25 cellular contexts compared by ENCODE assay signal in genomic region chr21:34625194-34625593, GRCh38. TPM values are rescaled to one million over a fixed set of nuclear protein-coding genes. Genes with fewer than 3 reads are reported as not detected.
"Had no signal": no experiment of that assay in that cellular context is flagged by ENCODE, and none has a peak within 500 bp of the region (broad histone marks: within the 10 kb centered on the region; RNA-seq: fewer than 3 reads in every experiment).

No MANE protein-coding gene starts in this region.

- H3K27ac Mint-ChIP-seq: activated CD4-positive, alpha-beta memory T cell treated with anti-CD3 and anti-CD28 coated beads, Interleukin-2, amount 10 ng/mL, durations not matched to agents 7 days and 5 days; activated CD4-positive, alpha-beta T cell treated with anti-CD3 and anti-CD28 coated beads, Interleukin-2, amount 10 ng/mL, durations not matched to agents 7 days and 5 days; activated naive CD4-positive, alpha-beta T cell treated with anti-CD3 and anti-CD28 coated beads, Interleukin-2, amount 50 U/mL, for 72 hours; endodermal cell; memory B cell; naive thymus-derived CD8-positive, alpha-beta T cell had no signal

- DNase-seq: activated CD4-positive, alpha-beta memory T cell treated with anti-CD3 and anti-CD28 coated beads, Interleukin-2, amount 10 ng/mL, durations not matched to agents 7 days and 5 days; activated CD4-positive, alpha-beta T cell treated with anti-CD3 and anti-CD28 coated beads, Interleukin-2, amount 10 ng/mL, durations not matched to agents 7 days and 5 days; activated CD4-positive, CD25-positive, alpha-beta regulatory T cell treated with anti-CD3 and anti-CD28 coated beads, Interleukin-2, amount 50 U/mL, for 72 hours; activated naive CD4-positive, alpha-beta T cell; activated T-cell treated with anti-CD3 and anti-CD28 coated beads, Interleukin-2, amount 50 U/mL, for 48 hours; endodermal cell; foreskin fibroblast; head of caudate nucleus; kidney glomerular epithelial cell; midbrain; naive thymus-derived CD8-positive, alpha-beta T cell; nucleus accumbens; pancreas; stimulated activated CD4-positive, alpha-beta T cell treated with anti-CD3 and anti-CD28 coated beads, Interleukin-2, amount 100 ng/mL, for 48 hours; stimulated activated naive CD4-positive, alpha-beta T cell treated with Interleukin-2 at 50 U/mL for 16 hours; testis; transverse colon had no signal

- H3K4me3 ChIP-seq: breast epithelium, pancreas, prostate gland, testis, transverse colon had no signal

- H3K9me3 ChIP-seq: breast epithelium, pancreas, prostate gland, testis, transverse colon had no signal

- ATAC-seq: activated naive CD4-positive, alpha-beta T cell treated with anti-CD3 and anti-CD28 coated beads, Interleukin-2, amount 50 U/mL, for 72 hours; esophagus mucosa; naive thymus-derived CD8-positive, alpha-beta T cell; pancreas had no signal

- H3K9me3 Mint-ChIP-seq: activated CD4-positive, alpha-beta memory T cell treated with anti-CD3 and anti-CD28 coated beads, Interleukin-2, amount 10 ng/mL, durations not matched to agents 7 days and 5 days; activated CD4-positive, alpha-beta T cell treated with anti-CD3 and anti-CD28 coated beads, Interleukin-2, amount 10 ng/mL, durations not matched to agents 7 days and 5 days; activated naive CD4-positive, alpha-beta T cell treated with anti-CD3 and anti-CD28 coated beads, Interleukin-2, amount 50 U/mL, for 72 hours; central memory CD8-positive, alpha-beta T cell; dendritic cell treated with granulocyte-macrophage colony-stimulating factor and Interleukin-4, amounts not matched to agents 40 ng/mL and 50 ng/mL, for 4 days; endodermal cell; memory B cell; naive thymus-derived CD8-positive, alpha-beta T cell; neural crest cell had no signal

- FAIRE-seq: pancreas had no signal

- H3K4me1 Mint-ChIP-seq: activated CD4-positive, alpha-beta memory T cell treated with anti-CD3 and anti-CD28 coated beads, Interleukin-2, amount 10 ng/mL, durations not matched to agents 7 days and 5 days; activated CD4-positive, alpha-beta T cell treated with anti-CD3 and anti-CD28 coated beads, Interleukin-2, amount 10 ng/mL, durations not matched to agents 7 days and 5 days; central memory CD8-positive, alpha-beta T cell; endodermal cell had no signal

- H3K27me3 ChIP-seq: breast epithelium, pancreas, testis had no signal

- H3K4me1 ChIP-seq: breast epithelium, pancreas, prostate gland, testis, transverse colon had no signal

- H3K27ac ChIP-seq: breast epithelium, pancreas, prostate gland, testis, transverse colon had no signal

- H3K27me3 Mint-ChIP-seq: dendritic cell treated with granulocyte-macrophage colony-stimulating factor and Interleukin-4, amounts not matched to agents 40 ng/mL and 50 ng/mL, for 4 days had no signal

- H3K36me3 Mint-ChIP-seq: activated naive CD4-positive, alpha-beta T cell treated with anti-CD3 and anti-CD28 coated beads, Interleukin-2, amount 50 U/mL, for 72 hours; memory B cell; naive thymus-derived CD8-positive, alpha-beta T cell had no signal

- H3K4me3 Mint-ChIP-seq: activated CD4-positive, alpha-beta memory T cell treated with anti-CD3 and anti-CD28 coated beads, Interleukin-2, amount 10 ng/mL, durations not matched to agents 7 days and 5 days; activated CD4-positive, alpha-beta T cell treated with anti-CD3 and anti-CD28 coated beads, Interleukin-2, amount 10 ng/mL, durations not matched to agents 7 days and 5 days; central memory CD8-positive, alpha-beta T cell; dendritic cell treated with granulocyte-macrophage colony-stimulating factor and Interleukin-4, amounts not matched to agents 40 ng/mL and 50 ng/mL, for 4 days; endodermal cell; memory B cell; naive thymus-derived CD8-positive, alpha-beta T cell; neural crest cell had no signal

- H3K36me3 ChIP-seq: breast epithelium, pancreas, prostate gland, transverse colon had no signal

RNA-seq across cellular contexts. Expression of gene CLIC6, which starts 43.6 kb away (rescaled TPM):
- total RNA-seq: activated CD4-positive, alpha-beta T cell treated with anti-CD3 and anti-CD28 coated beads, Interleukin-2, amount 10 ng/mL, durations not matched to agents 7 days and 5 days had no signal
